1 cellular context compared by ENCODE assay signal in genomic region chr7:106482091-106482490, GRCh38.
A peak's percentile ranks its signal among the peaks of the same experiment; 100 is the strongest.
TF ChIP-seq lines count a peak whose summit lies in the region.

No MANE protein-coding gene starts in this region.

TF ChIP-seq in K562, 482 proteins besides CTCF, POLR2A, EP300 and RAD21 (continued from another document and continues in another):
- TF ChIP-seq HINFP (tag; conservative IDR thresholded peaks at IDR 0.05; ENCODE audit: low read depth) (0 out of 2 replicates have a peak, but pooled peaks have one; percentile 14), CTBP1 (IDR thresholded peaks at IDR 0.05; ENCODE audit: borderline replicate concordance) (no peak), ZNF316 (IDR thresholded peaks at IDR 0.05) (no peak), CBFA2T2 (conservative IDR thresholded peaks at IDR 0.05) (peak; percentile 42; the same call in 1 of the 2 replicates), SMARCE1 (IDR thresholded peaks at IDR 0.05) (peak; percentile 81; the same call in 1 of the 2 replicates), SAFB2 (IDR thresholded peaks at IDR 0.05; ENCODE audit: borderline replicate concordance, low read depth, low read length, severe bottlenecking) (no peak), FOSL1 (tag; conservative IDR thresholded peaks at IDR 0.05) (0 out of 2 replicates have a peak, but pooled peaks have one; percentile 15), ADNP (tag; IDR thresholded peaks at IDR 0.05) (peak; percentile 80), ZNF436 (CRISPR knock-in tag; IDR thresholded peaks at IDR 0.05) (no peak), ZNF263 (CRISPR knock-in tag; IDR thresholded peaks at IDR 0.05; ENCODE audit: borderline replicate concordance) (no peak), SOX6 (IDR thresholded peaks at IDR 0.05) (peak; percentile 88), POLR3G (IDR thresholded peaks at IDR 0.05; ENCODE audit: extremely low read depth, insufficient read length, insufficient replicate concordance) (no peak), PTRF (tag; IDR thresholded peaks at IDR 0.05) (peak; percentile 78), MYNN (IDR thresholded peaks at IDR 0.05) (no peak), MYNN (CRISPR knock-in tag; IDR thresholded peaks at IDR 0.05) (no peak), HDAC1 (IDR thresholded peaks at IDR 0.05) (peak; percentile 44 to 53; a peak in 3 of 4 replicates), EHMT2 (IDR thresholded peaks at IDR 0.05) (0 out of 2 replicates have a peak, but pooled peaks have one; percentile 59), POU5F1 (IDR thresholded peaks at IDR 0.05; ENCODE audit: borderline replicate concordance, low read depth, low read length, partially characterized antibody) (no peak), RBM15 (IDR thresholded peaks at IDR 0.05; ENCODE audit: insufficient read depth, low read length) (no peak), TGIF2 (CRISPR knock-in tag; IDR thresholded peaks at IDR 0.05) (no peak), MEF2D (tag; conservative IDR thresholded peaks at IDR 0.05; ENCODE audit: low read depth) (peak; percentile 63), ZNF239 (CRISPR knock-in tag; IDR thresholded peaks at IDR 0.05) (no peak), SMARCA4 (IDR thresholded peaks at IDR 0.05) (peak; percentile 84), NFRKB (IDR thresholded peaks at IDR 0.05; ENCODE audit: low read depth) (0 out of 2 replicates have a peak, but pooled peaks have one; percentile 44), GTF2F1 (IDR thresholded peaks at IDR 0.05; ENCODE audit: low read depth, low read length) (no peak), CLOCK (CRISPR knock-in tag; IDR thresholded peaks at IDR 0.05; ENCODE audit: borderline replicate concordance) (no peak), EP400 (IDR thresholded peaks at IDR 0.05) (0 out of 2 replicates have a peak, but pooled peaks have one; percentile 27), CBX3 (IDR thresholded peaks at IDR 0.05; ENCODE audit: borderline replicate concordance in 1 of 2, low read length in 2 of 2) (no peak), PHTF2 (CRISPR knock-in tag; IDR thresholded peaks at IDR 0.05) (no peak), ZNF766 (CRISPR knock-in tag; conservative IDR thresholded peaks at IDR 0.05) (0 out of 2 replicates have a peak, but pooled peaks have one; percentile 33), NCOA1 (IDR thresholded peaks at IDR 0.05; ENCODE audit: low read depth) (no peak), NR2C1 (IDR thresholded peaks at IDR 0.05) (no peak), NR2C1 (tag; IDR thresholded peaks at IDR 0.05) (peak; percentile 57), HMG20A (CRISPR knock-in tag; conservative IDR thresholded peaks at IDR 0.05) (no peak), SIN3B (IDR thresholded peaks at IDR 0.05; ENCODE audit: low read depth) (no peak), MCM2 (IDR thresholded peaks at IDR 0.05; ENCODE audit: low read depth) (no peak), SNRNP70 (optimal IDR thresholded peaks at IDR 0.05; ENCODE audit: low read depth, low read length) (no peak), ZNF76 (CRISPR knock-in tag; IDR thresholded peaks at IDR 0.05; ENCODE audit: borderline replicate concordance) (no peak), TEAD4 (IDR thresholded peaks at IDR 0.05; ENCODE audit: low read length) (peak; percentile 62; the same call in 1 of the 2 replicates), TEAD4 (CRISPR knock-in tag; IDR thresholded peaks at IDR 0.05; ENCODE audit: borderline replicate concordance) (no peak), POLR2AphosphoS2 (IDR thresholded peaks at IDR 0.05; ENCODE audit: low read length) (no peak), PML (IDR thresholded peaks at IDR 0.05; ENCODE audit: low read length) (0 out of 2 replicates have a peak, but pooled peaks have one; percentile 20), CEBPB (tag; IDR thresholded peaks at IDR 0.05) (peak; percentile 81), CBX2 (IDR thresholded peaks at IDR 0.05; ENCODE audit: insufficient read depth, low read length, poor library complexity, severe bottlenecking) (no peak), MEIS2 (IDR thresholded peaks at IDR 0.05; ENCODE audit: partially characterized antibody) (peak; percentile 27), TRIM24 (IDR thresholded peaks at IDR 0.05) (peak; percentile 91 to 95), BCOR (IDR thresholded peaks at IDR 0.05) (peak; percentile 59; the same call in 1 of the 2 replicates), LARP7 (IDR thresholded peaks at IDR 0.05) (no peak), PYGO2 (tag; IDR thresholded peaks at IDR 0.05) (0 out of 2 replicates have a peak, but pooled peaks have one; percentile 54), RUNX1 (IDR thresholded peaks at IDR 0.05; ENCODE audit: low read depth) (no peak), CBFA2T3 (IDR thresholded peaks at IDR 0.05) (peak; percentile 77), HES1 (IDR thresholded peaks at IDR 0.05; ENCODE audit: low read depth) (no peak), CBX5 (IDR thresholded peaks at IDR 0.05; ENCODE audit: borderline replicate concordance, low read depth) (no peak), NFIC (IDR thresholded peaks at IDR 0.05) (no peak), LEF1 (IDR thresholded peaks at IDR 0.05) (0 out of 2 replicates have a peak, but pooled peaks have one; percentile 38), DDX20 (tag; IDR thresholded peaks at IDR 0.05; ENCODE audit: low read depth) (peak; percentile 74)
- TF ChIP-seq, protein P1, sequence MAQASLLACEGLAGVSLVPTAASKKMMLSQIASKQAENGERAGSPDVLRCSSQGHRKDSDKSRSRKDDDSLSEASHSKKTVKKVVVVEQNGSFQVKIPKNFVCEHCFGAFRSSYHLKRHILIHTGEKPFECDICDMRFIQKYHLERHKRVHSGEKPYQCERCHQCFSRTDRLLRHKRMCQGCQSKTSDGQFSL (CRISPR knock-in tag; IDR thresholded peaks at IDR 0.05) = no peak
- TF ChIP-seq, protein P1 (tag; IDR thresholded peaks at IDR 0.05) = peak in 1 of 2 experiments; percentile 44; a peak in 1 of 4 replicates
- TF ChIP-seq, protein P2, sequence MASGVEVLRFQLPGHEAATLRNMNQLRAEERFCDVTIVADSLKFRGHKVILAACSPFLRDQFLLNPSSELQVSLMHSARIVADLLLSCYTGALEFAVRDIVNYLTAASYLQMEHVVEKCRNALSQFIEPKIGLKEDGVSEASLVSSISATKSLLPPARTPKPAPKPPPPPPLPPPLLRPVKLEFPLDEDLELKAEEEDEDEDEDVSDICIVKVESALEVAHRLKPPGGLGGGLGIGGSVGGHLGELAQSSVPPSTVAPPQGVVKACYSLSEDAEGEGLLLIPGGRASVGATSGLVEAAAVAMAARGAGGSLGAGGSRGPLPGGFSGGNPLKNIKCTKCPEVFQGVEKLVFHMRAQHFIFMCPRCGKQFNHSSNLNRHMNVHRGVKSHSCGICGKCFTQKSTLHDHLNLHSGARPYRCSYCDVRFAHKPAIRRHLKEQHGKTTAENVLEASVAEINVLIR (CRISPR knock-in tag; IDR thresholded peaks at IDR 0.05) = no peak
- TF ChIP-seq, protein P3, sequence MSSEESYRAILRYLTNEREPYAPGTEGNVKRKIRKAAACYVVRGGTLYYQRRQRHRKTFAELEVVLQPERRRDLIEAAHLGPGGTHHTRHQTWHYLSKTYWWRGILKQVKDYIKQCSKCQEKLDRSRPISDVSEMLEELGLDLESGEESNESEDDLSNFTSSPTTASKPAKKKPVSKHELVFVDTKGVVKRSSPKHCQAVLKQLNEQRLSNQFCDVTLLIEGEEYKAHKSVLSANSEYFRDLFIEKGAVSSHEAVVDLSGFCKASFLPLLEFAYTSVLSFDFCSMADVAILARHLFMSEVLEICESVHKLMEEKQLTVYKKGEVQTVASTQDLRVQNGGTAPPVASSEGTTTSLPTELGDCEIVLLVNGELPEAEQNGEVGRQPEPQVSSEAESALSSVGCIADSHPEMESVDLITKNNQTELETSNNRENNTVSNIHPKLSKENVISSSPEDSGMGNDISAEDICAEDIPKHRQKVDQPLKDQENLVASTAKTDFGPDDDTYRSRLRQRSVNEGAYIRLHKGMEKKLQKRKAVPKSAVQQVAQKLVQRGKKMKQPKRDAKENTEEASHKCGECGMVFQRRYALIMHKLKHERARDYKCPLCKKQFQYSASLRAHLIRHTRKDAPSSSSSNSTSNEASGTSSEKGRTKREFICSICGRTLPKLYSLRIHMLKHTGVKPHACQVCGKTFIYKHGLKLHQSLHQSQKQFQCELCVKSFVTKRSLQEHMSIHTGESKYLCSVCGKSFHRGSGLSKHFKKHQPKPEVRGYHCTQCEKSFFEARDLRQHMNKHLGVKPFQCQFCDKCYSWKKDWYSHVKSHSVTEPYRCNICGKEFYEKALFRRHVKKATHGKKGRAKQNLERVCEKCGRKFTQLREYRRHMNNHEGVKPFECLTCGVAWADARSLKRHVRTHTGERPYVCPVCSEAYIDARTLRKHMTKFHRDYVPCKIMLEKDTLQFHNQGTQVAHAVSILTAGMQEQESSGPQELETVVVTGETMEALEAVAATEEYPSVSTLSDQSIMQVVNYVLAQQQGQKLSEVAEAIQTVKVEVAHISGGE (CRISPR knock-in tag; IDR thresholded peaks at IDR 0.05) = 0 out of 6 replicates have a peak, but pooled peaks of 1 of the 3 experiments have one; percentile 39
- TF ChIP-seq, protein P4, sequence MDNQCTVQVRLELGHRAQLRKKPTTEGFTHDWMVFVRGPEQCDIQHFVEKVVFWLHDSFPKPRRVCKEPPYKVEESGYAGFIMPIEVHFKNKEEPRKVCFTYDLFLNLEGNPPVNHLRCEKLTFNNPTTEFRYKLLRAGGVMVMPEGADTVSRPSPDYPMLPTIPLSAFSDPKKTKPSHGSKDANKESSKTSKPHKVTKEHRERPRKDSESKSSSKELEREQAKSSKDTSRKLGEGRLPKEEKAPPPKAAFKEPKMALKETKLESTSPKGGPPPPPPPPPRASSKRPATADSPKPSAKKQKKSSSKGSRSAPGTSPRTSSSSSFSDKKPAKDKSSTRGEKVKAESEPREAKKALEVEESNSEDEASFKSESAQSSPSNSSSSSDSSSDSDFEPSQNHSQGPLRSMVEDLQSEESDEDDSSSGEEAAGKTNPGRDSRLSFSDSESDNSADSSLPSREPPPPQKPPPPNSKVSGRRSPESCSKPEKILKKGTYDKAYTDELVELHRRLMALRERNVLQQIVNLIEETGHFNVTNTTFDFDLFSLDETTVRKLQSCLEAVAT (IDR thresholded peaks at IDR 0.05) = peak; percentile 43 to 56; a peak in 2 of 4 replicates
- TF ChIP-seq, protein P5, sequence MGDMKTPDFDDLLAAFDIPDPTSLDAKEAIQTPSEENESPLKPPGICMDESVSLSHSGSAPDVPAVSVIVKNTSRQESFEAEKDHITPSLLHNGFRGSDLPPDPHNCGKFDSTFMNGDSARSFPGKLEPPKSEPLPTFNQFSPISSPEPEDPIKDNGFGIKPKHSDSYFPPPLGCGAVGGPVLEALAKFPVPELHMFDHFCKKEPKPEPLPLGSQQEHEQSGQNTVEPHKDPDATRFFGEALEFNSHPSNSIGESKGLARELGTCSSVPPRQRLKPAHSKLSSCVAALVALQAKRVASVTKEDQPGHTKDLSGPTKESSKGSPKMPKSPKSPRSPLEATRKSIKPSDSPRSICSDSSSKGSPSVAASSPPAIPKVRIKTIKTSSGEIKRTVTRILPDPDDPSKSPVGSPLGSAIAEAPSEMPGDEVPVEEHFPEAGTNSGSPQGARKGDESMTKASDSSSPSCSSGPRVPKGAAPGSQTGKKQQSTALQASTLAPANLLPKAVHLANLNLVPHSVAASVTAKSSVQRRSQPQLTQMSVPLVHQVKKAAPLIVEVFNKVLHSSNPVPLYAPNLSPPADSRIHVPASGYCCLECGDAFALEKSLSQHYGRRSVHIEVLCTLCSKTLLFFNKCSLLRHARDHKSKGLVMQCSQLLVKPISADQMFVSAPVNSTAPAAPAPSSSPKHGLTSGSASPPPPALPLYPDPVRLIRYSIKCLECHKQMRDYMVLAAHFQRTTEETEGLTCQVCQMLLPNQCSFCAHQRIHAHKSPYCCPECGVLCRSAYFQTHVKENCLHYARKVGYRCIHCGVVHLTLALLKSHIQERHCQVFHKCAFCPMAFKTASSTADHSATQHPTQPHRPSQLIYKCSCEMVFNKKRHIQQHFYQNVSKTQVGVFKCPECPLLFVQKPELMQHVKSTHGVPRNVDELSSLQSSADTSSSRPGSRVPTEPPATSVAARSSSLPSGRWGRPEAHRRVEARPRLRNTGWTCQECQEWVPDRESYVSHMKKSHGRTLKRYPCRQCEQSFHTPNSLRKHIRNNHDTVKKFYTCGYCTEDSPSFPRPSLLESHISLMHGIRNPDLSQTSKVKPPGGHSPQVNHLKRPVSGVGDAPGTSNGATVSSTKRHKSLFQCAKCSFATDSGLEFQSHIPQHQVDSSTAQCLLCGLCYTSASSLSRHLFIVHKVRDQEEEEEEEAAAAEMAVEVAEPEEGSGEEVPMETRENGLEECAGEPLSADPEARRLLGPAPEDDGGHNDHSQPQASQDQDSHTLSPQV (IDR thresholded peaks at IDR 0.05) = peak; percentile 87
